Comparison of ENCODE assay signal across 1 cellular context in genomic region chr17:44688675-44689491, GRCh38.
TF ChIP-seq lines count a peak whose summit lies in the region.

No MANE protein-coding gene starts in this region.

TF ChIP-seq in GM23338, 12 proteins besides CTCF, POLR2A, EP300 and RAD21 (continued from another document):
- TF ChIP-seq ZNF462 (CRISPR knock-in tag; IDR thresholded peaks at IDR 0.05) = no peak
- no peak for TF ChIP-seq CREB1 (CRISPR knock-in tag; IDR thresholded peaks at IDR 0.05; ENCODE audit: low read depth)
- TF ChIP-seq POLR2AphosphoS5 (IDR thresholded peaks at IDR 0.05; ENCODE audit: low read depth) = no peak
- TF ChIP-seq EZH2 (IDR thresholded peaks at IDR 0.05; ENCODE audit: low read depth, unreplicated experiment) = no peak
- no peak for TF ChIP-seq JUNB (IDR thresholded peaks at IDR 0.05; ENCODE audit: unreplicated experiment)
- TF ChIP-seq STAT1 (IDR thresholded peaks at IDR 0.05; ENCODE audit: unreplicated experiment) = no peak
- no peak for TF ChIP-seq ZNF331 (CRISPR knock-in tag; IDR thresholded peaks at IDR 0.05; ENCODE audit: low read depth)
- no peak for TF ChIP-seq ZNF114 (CRISPR knock-in tag; IDR thresholded peaks at IDR 0.05)
- TF ChIP-seq REST (IDR thresholded peaks at IDR 0.05; ENCODE audit: unreplicated experiment) = no peak
- TF ChIP-seq NANOG (IDR thresholded peaks at IDR 0.05; ENCODE audit: borderline replicate concordance) = no peak
